6 cellular contexts compared by ENCODE assay signal in genomic region chr3:188445175-188445574, GRCh38.
DNase-seq lines count a peak whose midpoint lies in the region; ATAC-seq and TF ChIP-seq lines count a peak whose summit lies in the region.
"Not testable (repeated sequence)": the region's sequence is repeated elsewhere in the genome, so short reads cannot be mapped to it uniquely, and the experiment has no call there.

No MANE protein-coding gene starts in this region.

- H3K27ac Mint-ChIP-seq in IgD-negative memory B cell: peak overlapping the region in 2 of 3 donors; percentile 55 to 81
- peak overlapping the region; percentile 25 for H3K27ac Mint-ChIP-seq in activated naive CD8-positive, alpha-beta T cell treated with anti-CD3 and anti-CD28 coated beads for 36 hours
- H3K27ac Mint-ChIP-seq in immature natural killer cell: peak overlapping the region in 4 of 6 donors; percentile 20 to 92 (median 46)
- H3K27ac Mint-ChIP-seq in natural killer cell treated with Interleukin-12 subunit alpha and Interleukin-12 subunit beta and Interleukin-15 and Interleukin-18, amount 100 ng/mL, for 72 hours: peak overlapping the region; percentile 89 to 98
- peak overlapping the region; percentile 87 for H3K27ac Mint-ChIP-seq in stimulated activated naive B cell treated with anti-CD40 and anti-IgM and Interleukin-4, amounts not matched to agents 10 μg/mL and 1 μg/mL and 100 μg/mL, for 72 hours

- not testable (repeated sequence) for H4K20me1 ChIP-seq in OCI-LY3 (ENCODE audit: insufficient read depth, low read length)

- ATAC-seq in natural killer cell treated with Interleukin-12 subunit alpha and Interleukin-12 subunit beta and Interleukin-15 and Interleukin-18, amount 100 ng/mL, for 72 hours; stimulated activated naive B cell treated with anti-CD40 and anti-IgM and Interleukin-4, amounts not matched to agents 10 μg/mL and 1 μg/mL and 100 μg/mL, for 72 hours (replicated peaks): not testable (repeated sequence)

- H3K9me3 Mint-ChIP-seq in IgD-negative memory B cell; activated naive CD8-positive, alpha-beta T cell treated with anti-CD3 and anti-CD28 coated beads for 36 hours; immature natural killer cell; natural killer cell treated with Interleukin-12 subunit alpha and Interleukin-12 subunit beta and Interleukin-15 and Interleukin-18, amount 100 ng/mL, for 72 hours: not testable (repeated sequence)
- H3K9me3 Mint-ChIP-seq in stimulated activated naive B cell treated with anti-CD40 and anti-IgM and Interleukin-4, amounts not matched to agents 10 μg/mL and 1 μg/mL and 100 μg/mL, for 72 hours: peaks cover 11 to 12% of the 10 kb centered on the region in 2 donors

- not testable (repeated sequence) for H3K27me3 Mint-ChIP-seq in IgD-negative memory B cell; activated naive CD8-positive, alpha-beta T cell treated with anti-CD3 and anti-CD28 coated beads for 36 hours; immature natural killer cell (ENCODE audit: low read depth in 3 of 3); natural killer cell treated with Interleukin-12 subunit alpha and Interleukin-12 subunit beta and Interleukin-15 and Interleukin-18, amount 100 ng/mL, for 72 hours; stimulated activated naive B cell treated with anti-CD40 and anti-IgM and Interleukin-4, amounts not matched to agents 10 μg/mL and 1 μg/mL and 100 μg/mL, for 72 hours

- H3K9me3 ChIP-seq in OCI-LY3 (ENCODE audit: insufficient read depth, low read length): not testable (repeated sequence)

- not testable (repeated sequence) for DNase-seq in activated naive CD8-positive, alpha-beta T cell treated with anti-CD3 and anti-CD28 coated beads for 36 hours; immature natural killer cell; natural killer cell treated with Interleukin-12 subunit alpha and Interleukin-12 subunit beta and Interleukin-15 and Interleukin-18, amount 100 ng/mL, for 72 hours (ENCODE audit: low spot score); stimulated activated naive B cell treated with anti-CD40 and anti-IgM and Interleukin-4, amounts not matched to agents 10 μg/mL and 1 μg/mL and 100 μg/mL, for 72 hours

- not testable (repeated sequence) for H3K4me3 ChIP-seq in OCI-LY3 (ENCODE audit: low read length)

- peaks cover 74% of the 10 kb centered on the region for H3K4me1 ChIP-seq in OCI-LY3 (ENCODE audit: low read length)

- not testable (repeated sequence) for H3K36me3 Mint-ChIP-seq in IgD-negative memory B cell
- H3K36me3 Mint-ChIP-seq in activated naive CD8-positive, alpha-beta T cell treated with anti-CD3 and anti-CD28 coated beads for 36 hours: peaks cover 29% of the 10 kb centered on the region
- peaks cover 0 to 12% (median 11%) of the 10 kb centered on the region in 3 donors for H3K36me3 Mint-ChIP-seq in immature natural killer cell
- H3K36me3 Mint-ChIP-seq in natural killer cell treated with Interleukin-12 subunit alpha and Interleukin-12 subunit beta and Interleukin-15 and Interleukin-18, amount 100 ng/mL, for 72 hours: peaks cover 10% of the 10 kb centered on the region
- H3K36me3 Mint-ChIP-seq in stimulated activated naive B cell treated with anti-CD40 and anti-IgM and Interleukin-4, amounts not matched to agents 10 μg/mL and 1 μg/mL and 100 μg/mL, for 72 hours: peaks cover 22 to 41% of the 10 kb centered on the region in 2 donors

- H3K27ac ChIP-seq in OCI-LY3 (ENCODE audit: low read length): peak overlapping the region; percentile 94

- H3K4me1 Mint-ChIP-seq in IgD-negative memory B cell (peaks cover 54 to 63% (median 56%) of the 10 kb centered on the region in 3 donors), immature natural killer cell (peaks cover 73 to 86% of the 10 kb centered on the region in 2 donors)
- H3K4me1 Mint-ChIP-seq in activated naive CD8-positive, alpha-beta T cell treated with anti-CD3 and anti-CD28 coated beads for 36 hours: peaks cover 28% of the 10 kb centered on the region
- H3K4me1 Mint-ChIP-seq in natural killer cell treated with Interleukin-12 subunit alpha and Interleukin-12 subunit beta and Interleukin-15 and Interleukin-18, amount 100 ng/mL, for 72 hours (ENCODE audit: low read depth in 2 of 2): peaks cover 48 to 63% of the 10 kb centered on the region in 2 donors
- peaks cover 45 to 78% of the 10 kb centered on the region in 2 donors for H3K4me1 Mint-ChIP-seq in stimulated activated naive B cell treated with anti-CD40 and anti-IgM and Interleukin-4, amounts not matched to agents 10 μg/mL and 1 μg/mL and 100 μg/mL, for 72 hours

- H3K4me3 Mint-ChIP-seq in IgD-negative memory B cell; activated naive CD8-positive, alpha-beta T cell treated with anti-CD3 and anti-CD28 coated beads for 36 hours: not testable (repeated sequence)
- H3K4me3 Mint-ChIP-seq in immature natural killer cell: peak overlapping the region in 2 of 5 donors; percentile 14 to 61
- H3K4me3 Mint-ChIP-seq in natural killer cell treated with Interleukin-12 subunit alpha and Interleukin-12 subunit beta and Interleukin-15 and Interleukin-18, amount 100 ng/mL, for 72 hours: peak overlapping the region; percentile 36
- H3K4me3 Mint-ChIP-seq in stimulated activated naive B cell treated with anti-CD40 and anti-IgM and Interleukin-4, amounts not matched to agents 10 μg/mL and 1 μg/mL and 100 μg/mL, for 72 hours: peak overlapping the region; percentile 44 to 55

- H2AFZ ChIP-seq in OCI-LY3 (ENCODE audit: low read depth, low read length): not testable (repeated sequence)

- H3K4me2 ChIP-seq in OCI-LY3 (ENCODE audit: low read length): not testable (repeated sequence)

- not testable (repeated sequence) for H3K9ac ChIP-seq in OCI-LY3 (ENCODE audit: low read length)

- not testable (repeated sequence) for H3K36me3 ChIP-seq in OCI-LY3 (replicated peaks; ENCODE audit: low read depth, low read length)

- not testable (repeated sequence) for H3K79me2 ChIP-seq in OCI-LY3 (ENCODE audit: low read length)

- H3K27me3 ChIP-seq in OCI-LY3 (ENCODE audit: low read depth, low read length): not testable (repeated sequence)

- not testable (repeated sequence) for TF ChIP-seq CTCF in OCI-LY3 (IDR thresholded peaks at IDR 0.05; ENCODE audit: low read depth, low read length)

Comparison
In these comparisons a context has a peak if more than half of its experiments do, and no peak if none do; other contexts are left out.
1. H3K27ac Mint-ChIP-seq: peak in every context shown above with its lines; median percentile 94 in natural killer cell treated with Interleukin-12 subunit alpha and Interleukin-12 subunit beta and Interleukin-15 and Interleukin-18, amount 100 ng/mL, for 72 hours; 87 in stimulated activated naive B cell treated with anti-CD40 and anti-IgM and Interleukin-4, amounts not matched to agents 10 μg/mL and 1 μg/mL and 100 μg/mL, for 72 hours; 68 in IgD-negative memory B cell; 46 in immature natural killer cell; 25 in activated naive CD8-positive, alpha-beta T cell treated with anti-CD3 and anti-CD28 coated beads for 36 hours.